In the genomic region with DNA sequence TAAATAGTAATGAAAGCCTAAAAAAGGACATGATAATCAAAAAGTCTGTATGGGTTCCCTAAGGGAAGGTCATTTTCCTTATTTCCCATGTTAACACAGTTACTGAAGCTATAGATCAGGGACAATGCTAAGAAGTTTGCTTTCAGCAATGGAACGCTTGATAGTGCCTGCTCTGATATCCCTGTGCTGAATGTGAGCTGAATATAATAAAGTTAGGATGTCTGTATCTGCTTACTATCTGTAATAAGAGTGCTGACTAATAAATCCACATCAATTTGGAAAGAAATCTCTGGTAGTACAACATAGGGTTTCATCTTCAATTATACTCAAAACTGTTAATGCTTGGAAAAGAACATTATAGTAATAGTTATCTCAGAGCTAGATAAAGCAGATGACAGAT, we compare ENCODE assay signal across 34 cellular contexts.
"Had no signal": no experiment of that assay in that cellular context is flagged by ENCODE, and none has a peak within 500 bp of the region (broad histone marks: within the 10 kb centered on the region; RNA-seq: fewer than 3 reads in every experiment).

No MANE protein-coding gene starts in this region.

- H3K4me1 Mint-ChIP-seq: activated B cell treated with CpG ODN at 0.5 μM for 24 hours; activated CD4-positive, alpha-beta memory T cell treated with anti-CD3 and anti-CD28 coated beads, Interleukin-2, amount 10 ng/mL, durations not matched to agents 7 days and 5 days; activated CD4-positive, alpha-beta T cell treated with anti-CD3 and anti-CD28 coated beads, Interleukin-2, amount 10 ng/mL, durations not matched to agents 7 days and 5 days; activated naive CD8-positive, alpha-beta T cell treated with anti-CD3 and anti-CD28 coated beads for 36 hours; brain; central memory CD8-positive, alpha-beta T cell had no signal

- H3K9me3 ChIP-seq: adrenal gland had no signal

- ATAC-seq: activated CD8-positive, alpha-beta memory T cell treated with anti-CD3 and anti-CD28 coated beads, Interleukin-2, amount 10 ng/mL, durations not matched to agents 7 days and 5 days; activated CD8-positive, alpha-beta T cell treated with anti-CD3 and anti-CD28 coated beads, Interleukin-2, amount 10 ng/mL, durations not matched to agents 7 days and 5 days; activated naive CD4-positive, alpha-beta T cell treated with anti-CD3 and anti-CD28 coated beads, Interleukin-2, amount 50 U/mL, for 72 hours had no signal

- H3K9me3 Mint-ChIP-seq: activated B cell treated with CpG ODN at 0.5 μM for 24 hours; activated CD4-positive, alpha-beta memory T cell treated with anti-CD3 and anti-CD28 coated beads, Interleukin-2, amount 10 ng/mL, durations not matched to agents 7 days and 5 days; activated CD4-positive, alpha-beta T cell treated with anti-CD3 and anti-CD28 coated beads, Interleukin-2, amount 10 ng/mL, durations not matched to agents 7 days and 5 days; activated naive CD4-positive, alpha-beta T cell treated with anti-CD3 and anti-CD28 coated beads for 36 hours; activated naive CD4-positive, alpha-beta T cell treated with anti-CD3 and anti-CD28 coated beads, Interleukin-2, amount 50 U/mL, for 72 hours; activated naive CD8-positive, alpha-beta T cell treated with anti-CD3 and anti-CD28 coated beads for 36 hours; activated T-cell treated with anti-CD3 and anti-CD28 coated beads, Interleukin-2, amount 50 U/mL, for 24 hours; activated T-helper 2 cell treated with anti-CD3 and anti-CD28 coated beads, Interferon-gamma antibody, Interleukin-2, Interleukin-4, amounts not matched to agents 10 μg/mL and 5 μg/mL and 100 μg/mL, durations not matched to agents 14 hours and 24 hours and 36 hours; brain; central memory CD8-positive, alpha-beta T cell; T-helper 1 cell treated with Interleukin-12 subunit alpha and Interleukin-12 subunit beta and Interleukin-4 antibody, amounts not matched to agents 30 μg/mL and 1 μg/mL, for 36 hours; T-helper 2 cell treated with Interferon-gamma antibody and Interleukin-4, amounts not matched to agents 5 μg/mL and 100 μg/mL, for 36 hours had no signal

- H3K27me3 Mint-ChIP-seq: activated B cell treated with CpG ODN at 0.5 μM for 24 hours; activated CD4-positive, alpha-beta memory T cell treated with anti-CD3 and anti-CD28 coated beads, Interleukin-2, amount 10 ng/mL, durations not matched to agents 7 days and 5 days; activated CD4-positive, alpha-beta T cell treated with anti-CD3 and anti-CD28 coated beads, Interleukin-2, amount 10 ng/mL, durations not matched to agents 7 days and 5 days; activated CD8-positive, alpha-beta memory T cell treated with anti-CD3 and anti-CD28 coated beads, Interleukin-2, amount 10 ng/mL, durations not matched to agents 7 days and 5 days; activated naive CD8-positive, alpha-beta T cell treated with anti-CD3 and anti-CD28 coated beads for 36 hours; activated T-cell treated with anti-CD3 and anti-CD28 coated beads, Interleukin-2, amount 50 U/mL, for 24 hours; brain; central memory CD8-positive, alpha-beta T cell had no signal

- H3K27me3 ChIP-seq: adrenal gland, cardiac muscle cell had no signal

- H3K4me1 ChIP-seq: adrenal gland had no signal

- DNase-seq: activated B cell treated with CpG ODN at 0.5 μM for 24 hours; activated CD4-positive, alpha-beta memory T cell treated with anti-CD3 and anti-CD28 coated beads, Interleukin-2, amount 10 ng/mL, durations not matched to agents 7 days and 5 days; activated CD4-positive, alpha-beta T cell treated with anti-CD3 and anti-CD28 coated beads for 48 hours; activated CD4-positive, alpha-beta T cell treated with anti-CD3 and anti-CD28 coated beads, Interleukin-2, amount 10 ng/mL, durations not matched to agents 7 days and 5 days; activated CD4-positive, alpha-beta T cell treated with anti-CD3 and anti-CD28 coated beads, Interleukin-2, amount 50 U/mL, for 48 hours; activated CD4-positive, CD25-positive, alpha-beta regulatory T cell treated with anti-CD3 and anti-CD28 coated beads, Interleukin-2, amount 50 U/mL, for 72 hours; activated CD8-positive, alpha-beta memory T cell treated with anti-CD3 and anti-CD28 coated beads for 24 hours; activated CD8-positive, alpha-beta memory T cell treated with anti-CD3 and anti-CD28 coated beads, Interleukin-2, amount 10 ng/mL, durations not matched to agents 7 days and 5 days; activated CD8-positive, alpha-beta memory T cell treated with anti-CD3 and anti-CD28 coated beads, Interleukin-2, amount 50 U/mL, for 48 hours; activated CD8-positive, alpha-beta T cell treated with anti-CD3 and anti-CD28 coated beads, Interleukin-2, amount 10 ng/mL, durations not matched to agents 7 days and 5 days; activated effector memory CD4-positive, alpha-beta T cell treated with Interleukin-2 at 50 U/mL for 16 hours; activated gamma-delta T cell; activated naive CD4-positive, alpha-beta T cell; activated naive CD4-positive, alpha-beta T cell treated with anti-CD3 and anti-CD28 coated beads for 36 hours; activated naive CD4-positive, alpha-beta T cell treated with anti-CD3 and anti-CD28 coated beads, Interleukin-2, amount 50 U/mL, for 16 hours; activated naive CD8-positive, alpha-beta T cell treated with anti-CD3 and anti-CD28 coated beads for 36 hours; activated T-cell treated with anti-CD3 and anti-CD28 coated beads, Interleukin-2, amount 50 U/mL, for 24 hours; activated T-cell treated with anti-CD3 and anti-CD28 coated beads, Interleukin-2, amount 50 U/mL, for 48 hours; adrenal gland; amniotic stem cell; aorta; caudate nucleus; T-helper 1 cell; T-helper 2 cell; T-helper 9 cell had no signal

- H3K27ac ChIP-seq: adrenal gland, cardiac muscle cell, VCaP had no signal

- H3K27ac Mint-ChIP-seq: activated B cell treated with CpG ODN at 0.5 μM for 24 hours; activated CD4-positive, alpha-beta memory T cell treated with anti-CD3 and anti-CD28 coated beads, Interleukin-2, amount 10 ng/mL, durations not matched to agents 7 days and 5 days; activated CD4-positive, alpha-beta T cell treated with anti-CD3 and anti-CD28 coated beads, Interleukin-2, amount 10 ng/mL, durations not matched to agents 7 days and 5 days; activated CD8-positive, alpha-beta memory T cell treated with anti-CD3 and anti-CD28 coated beads, Interleukin-2, amount 10 ng/mL, durations not matched to agents 7 days and 5 days; activated CD8-positive, alpha-beta T cell treated with anti-CD3 and anti-CD28 coated beads, Interleukin-2, amount 10 ng/mL, durations not matched to agents 7 days and 5 days; activated naive CD4-positive, alpha-beta T cell treated with anti-CD3 and anti-CD28 coated beads for 36 hours; activated naive CD4-positive, alpha-beta T cell treated with anti-CD3 and anti-CD28 coated beads, Interleukin-2, amount 50 U/mL, for 72 hours; activated naive CD8-positive, alpha-beta T cell treated with anti-CD3 and anti-CD28 coated beads for 36 hours; activated T-cell treated with anti-CD3 and anti-CD28 coated beads, Interleukin-2, amount 50 U/mL, for 24 hours; activated T-helper 2 cell treated with anti-CD3 and anti-CD28 coated beads, Interferon-gamma antibody, Interleukin-2, Interleukin-4, amounts not matched to agents 10 μg/mL and 5 μg/mL and 100 μg/mL, durations not matched to agents 14 hours and 24 hours and 36 hours; brain; T-helper 1 cell treated with Interleukin-12 subunit alpha and Interleukin-12 subunit beta and Interleukin-4 antibody, amounts not matched to agents 30 μg/mL and 1 μg/mL, for 36 hours; T-helper 2 cell treated with Interferon-gamma antibody and Interleukin-4, amounts not matched to agents 5 μg/mL and 100 μg/mL, for 36 hours had no signal

- H3K4me3 ChIP-seq: adrenal gland, cardiac muscle cell had no signal

- H3K4me3 Mint-ChIP-seq: activated B cell treated with CpG ODN at 0.5 μM for 24 hours; activated CD4-positive, alpha-beta memory T cell treated with anti-CD3 and anti-CD28 coated beads, Interleukin-2, amount 10 ng/mL, durations not matched to agents 7 days and 5 days; activated CD4-positive, alpha-beta T cell treated with anti-CD3 and anti-CD28 coated beads, Interleukin-2, amount 10 ng/mL, durations not matched to agents 7 days and 5 days; activated CD8-positive, alpha-beta memory T cell treated with anti-CD3 and anti-CD28 coated beads, Interleukin-2, amount 10 ng/mL, durations not matched to agents 7 days and 5 days; activated CD8-positive, alpha-beta T cell treated with anti-CD3 and anti-CD28 coated beads, Interleukin-2, amount 10 ng/mL, durations not matched to agents 7 days and 5 days; activated naive CD4-positive, alpha-beta T cell treated with anti-CD3 and anti-CD28 coated beads for 36 hours; activated naive CD8-positive, alpha-beta T cell treated with anti-CD3 and anti-CD28 coated beads for 36 hours; activated T-cell treated with anti-CD3 and anti-CD28 coated beads, Interleukin-2, amount 50 U/mL, for 24 hours; brain; central memory CD8-positive, alpha-beta T cell; T-helper 1 cell treated with Interleukin-12 subunit alpha and Interleukin-12 subunit beta and Interleukin-4 antibody, amounts not matched to agents 30 μg/mL and 1 μg/mL, for 36 hours; T-helper 2 cell treated with Interferon-gamma antibody and Interleukin-4, amounts not matched to agents 5 μg/mL and 100 μg/mL, for 36 hours had no signal

- FAIRE-seq: bronchial epithelial cell had no signal
